11 cellular contexts compared by ENCODE assay signal in the genomic region with DNA sequence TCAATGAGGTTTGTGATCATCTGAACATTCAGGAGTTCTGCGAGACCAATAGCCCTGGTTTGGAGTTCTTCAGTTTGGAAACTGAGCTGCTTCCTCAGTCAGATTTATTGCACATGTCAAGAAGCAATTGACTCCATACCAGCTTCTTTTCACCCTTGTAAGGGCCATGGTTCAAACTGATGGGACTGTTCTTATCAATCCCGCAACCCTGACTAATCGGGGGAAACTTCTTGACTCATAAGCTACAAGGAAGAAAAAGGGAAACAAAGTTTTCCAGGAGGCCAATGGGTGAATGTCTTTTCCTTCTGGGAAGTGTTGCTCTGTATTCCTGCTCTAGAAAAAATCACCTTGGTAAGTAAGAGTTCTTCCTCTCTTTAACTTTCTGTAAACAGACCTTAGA.
"Had no signal": no experiment of that assay in that cellular context is flagged by ENCODE, and none has a peak within 500 bp of the region (broad histone marks: within the 10 kb centered on the region; RNA-seq: fewer than 3 reads in every experiment).

No MANE protein-coding gene starts in this region.

- DNase-seq: GM23248, GOT3, H7, H9, HCEC 1CT, HFFc6 had no signal

- FAIRE-seq: H1, H54 had no signal

- H3K27ac Mint-ChIP-seq: GM23338, H9, HFFc6 had no signal

- H3K36me3 ChIP-seq: HAP-1 had no signal

- H2AFZ ChIP-seq: GM23248, GM23338 had no signal

- H3K4me2 ChIP-seq: GM23338 had no signal

- H3K4me3 ChIP-seq: GM23248, GM23338, HAP-1 had no signal

- H3K4me3 Mint-ChIP-seq: GM23338, H9, HFFc6 had no signal

- H3K4me1 Mint-ChIP-seq: GM23338 had no signal

- H3K27ac ChIP-seq: GM23248 had no signal

- H3K9me3 ChIP-seq: HAP-1 had no signal

- H3K4me1 ChIP-seq: HAP-1 had no signal

- ATAC-seq: GM23338, HCT116 had no signal
